Comparison of ENCODE assay signal across 8 cellular contexts in the genomic region with DNA sequence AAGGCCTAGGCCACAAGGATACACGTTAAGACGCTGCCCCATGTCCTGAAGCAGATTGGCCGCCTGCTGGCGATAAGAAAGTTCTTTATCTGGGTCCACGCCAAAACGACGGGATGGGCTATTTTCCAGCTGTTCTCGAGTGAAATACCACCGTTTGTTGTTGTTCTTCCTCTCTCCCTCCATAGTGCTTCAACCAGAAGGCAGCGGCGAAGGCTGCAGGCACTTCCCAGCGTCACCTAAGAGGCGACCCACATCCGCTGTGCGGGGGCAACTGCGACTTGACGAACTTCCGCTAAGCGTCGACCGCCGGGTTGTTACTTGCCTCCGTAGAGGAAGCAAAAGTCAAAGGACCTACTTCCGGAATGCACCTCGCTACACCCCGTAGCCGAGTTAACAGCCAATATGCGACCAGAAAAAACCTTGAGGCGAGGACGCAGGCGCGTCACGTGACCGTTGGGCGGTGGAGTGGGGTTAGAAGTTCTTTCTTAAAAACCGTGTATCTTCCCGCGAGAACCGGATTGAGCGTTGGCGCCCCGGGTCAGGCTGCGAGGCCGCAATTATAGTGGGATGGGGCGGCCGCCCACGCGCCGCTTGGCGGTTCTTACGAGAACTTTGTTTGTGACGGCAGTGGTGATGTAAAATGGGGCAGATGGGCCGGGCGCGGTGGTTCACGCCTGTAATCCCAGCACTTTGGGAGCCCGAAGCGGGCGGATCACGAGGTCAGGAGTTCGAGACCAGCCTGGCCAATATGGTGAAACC. TPM values are rescaled to one million over a fixed set of nuclear protein-coding genes. Genes with fewer than 3 reads are reported as not detected.
DNase-seq lines count a peak whose midpoint lies in the region; ATAC-seq lines count a peak whose summit lies in the region.

Gene CCNT1, minus strand, starts transcription at position 215 of the 759 bp plus-strand sequence. Its CDS starts 32 bp downstream, at position 183.

- POLR2A ChIA-PET in activated CD8-positive, alpha-beta memory T cell treated with anti-CD3 and anti-CD28 coated beads for 36 hours (lab: Charles Lee) = interaction anchor here (1.0 kb wide), 1 partner anchor 35 kb away, joined by 3 read pairs; the partner anchor contains the start of gene KANSL2

- DNase-seq in COR-L47 (lab: John Stamatoyannopoulos, UW) (peak; percentile 99), HT1080 (ENCODE audit: low read depth) (peak; percentile 100), NOMO-1 (lab: John Stamatoyannopoulos, UW; ENCODE audit: unreplicated experiment in 2 of 2) (peak; percentile 99 to 100), lung microvascular endothelial cell (ENCODE audit: low read depth in 2 of 2) (peak; percentile 99 to 100)
- DNase-seq in effector CD8-positive, alpha-beta T cell (lab: John Stamatoyannopoulos, UW) = peak; percentile 98
- peak; percentile 98 to 100 (median 99) for DNase-seq in stimulated activated CD4-positive, alpha-beta T cell treated with anti-CD3 and anti-CD28 coated beads, TNF-alpha, amount 100 ng/mL, for 48 hours (ENCODE audit: low read depth in 3 of 3)

- CTCF ChIA-PET in activated CD8-positive, alpha-beta memory T cell treated with anti-CD3 and anti-CD28 coated beads for 36 hours (lab: Charles Lee) = interaction anchor here (1.3 to 3.2 kb wide), 3 partner anchors 11 to 98 kb away, joined by 3 to 11 read pairs (median 4); no protein-coding TSS in a partner anchor

- ATAC-seq in GM21360 (IDR thresholded peaks at IDR 0.05; ENCODE audit: unreplicated experiment) = peak; percentile 95

RNA-seq across cellular contexts. Expression of gene CCNT1, which starts in this region (rescaled TPM):
- total RNA-seq in HT1080 (2014; rRNA removed; shearing (Covaris generic)) = 33.6 and 45.5 TPM in 2 replicates
- polyA plus RNA-seq in HT1080 (2015; cell fraction: cytosol; rRNA removed) = 15.2 and 21.1 TPM in 2 replicates
- polyA plus RNA-seq in HT1080 (2015; cell fraction: nucleus; rRNA removed) = 68.9 and 76.0 TPM in 2 replicates
- total RNA-seq in activated CD8-positive, alpha-beta memory T cell treated with anti-CD3 and anti-CD28 coated beads for 36 hours = 10 to 100 TPM; 67.3 to 68.1 TPM
- 13.1 and 21.4 TPM in 2 replicates for total RNA-seq in lung microvascular endothelial cell

Comparison
In these comparisons a context has a peak if more than half of its experiments do, and no peak if none do; other contexts are left out.
1. Peak in every context shown above with its lines: DNase-seq and ATAC-seq.